ENCODE assay signal across 1 cellular context in the genomic region with DNA sequence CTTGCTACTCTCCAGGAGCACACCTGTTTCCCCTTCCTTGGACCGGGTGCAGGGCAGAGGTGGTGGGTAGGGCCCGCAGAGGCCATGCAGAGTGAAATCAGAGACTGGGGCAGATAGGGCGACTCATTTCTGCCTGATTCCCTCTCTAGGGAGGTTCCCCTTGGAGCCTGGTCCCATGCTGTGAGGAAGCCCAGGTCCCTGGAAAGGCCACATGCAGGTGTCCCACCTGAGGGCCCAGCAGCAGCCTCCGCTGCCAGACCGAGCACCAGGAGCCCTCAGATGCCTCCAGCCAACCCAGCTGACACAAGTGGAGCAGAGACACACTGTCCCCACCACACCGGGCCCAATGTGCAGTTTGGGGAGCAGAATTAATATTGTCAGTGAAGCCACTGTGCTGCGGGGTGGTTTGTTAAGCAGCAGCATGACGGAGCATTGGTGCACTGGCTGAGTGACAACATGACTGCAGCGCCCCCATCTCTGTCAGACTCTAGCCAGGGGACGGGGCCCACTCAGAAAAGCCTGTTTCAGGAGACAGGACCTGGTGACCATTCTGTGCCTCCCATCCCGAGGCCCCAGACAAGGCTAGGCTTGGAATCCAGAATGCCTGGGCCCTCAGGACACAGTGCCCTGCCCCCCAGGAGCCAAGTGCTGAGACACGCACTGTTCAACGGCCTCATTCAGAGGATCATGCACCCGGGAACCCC.
TF ChIP-seq lines count a peak whose summit lies in the region.

No MANE protein-coding gene starts in this region.

TF ChIP-seq in HepG2, 621 proteins besides CTCF, POLR2A, EP300 and RAD21 (continued from another document):
- TF ChIP-seq, protein P1, sequence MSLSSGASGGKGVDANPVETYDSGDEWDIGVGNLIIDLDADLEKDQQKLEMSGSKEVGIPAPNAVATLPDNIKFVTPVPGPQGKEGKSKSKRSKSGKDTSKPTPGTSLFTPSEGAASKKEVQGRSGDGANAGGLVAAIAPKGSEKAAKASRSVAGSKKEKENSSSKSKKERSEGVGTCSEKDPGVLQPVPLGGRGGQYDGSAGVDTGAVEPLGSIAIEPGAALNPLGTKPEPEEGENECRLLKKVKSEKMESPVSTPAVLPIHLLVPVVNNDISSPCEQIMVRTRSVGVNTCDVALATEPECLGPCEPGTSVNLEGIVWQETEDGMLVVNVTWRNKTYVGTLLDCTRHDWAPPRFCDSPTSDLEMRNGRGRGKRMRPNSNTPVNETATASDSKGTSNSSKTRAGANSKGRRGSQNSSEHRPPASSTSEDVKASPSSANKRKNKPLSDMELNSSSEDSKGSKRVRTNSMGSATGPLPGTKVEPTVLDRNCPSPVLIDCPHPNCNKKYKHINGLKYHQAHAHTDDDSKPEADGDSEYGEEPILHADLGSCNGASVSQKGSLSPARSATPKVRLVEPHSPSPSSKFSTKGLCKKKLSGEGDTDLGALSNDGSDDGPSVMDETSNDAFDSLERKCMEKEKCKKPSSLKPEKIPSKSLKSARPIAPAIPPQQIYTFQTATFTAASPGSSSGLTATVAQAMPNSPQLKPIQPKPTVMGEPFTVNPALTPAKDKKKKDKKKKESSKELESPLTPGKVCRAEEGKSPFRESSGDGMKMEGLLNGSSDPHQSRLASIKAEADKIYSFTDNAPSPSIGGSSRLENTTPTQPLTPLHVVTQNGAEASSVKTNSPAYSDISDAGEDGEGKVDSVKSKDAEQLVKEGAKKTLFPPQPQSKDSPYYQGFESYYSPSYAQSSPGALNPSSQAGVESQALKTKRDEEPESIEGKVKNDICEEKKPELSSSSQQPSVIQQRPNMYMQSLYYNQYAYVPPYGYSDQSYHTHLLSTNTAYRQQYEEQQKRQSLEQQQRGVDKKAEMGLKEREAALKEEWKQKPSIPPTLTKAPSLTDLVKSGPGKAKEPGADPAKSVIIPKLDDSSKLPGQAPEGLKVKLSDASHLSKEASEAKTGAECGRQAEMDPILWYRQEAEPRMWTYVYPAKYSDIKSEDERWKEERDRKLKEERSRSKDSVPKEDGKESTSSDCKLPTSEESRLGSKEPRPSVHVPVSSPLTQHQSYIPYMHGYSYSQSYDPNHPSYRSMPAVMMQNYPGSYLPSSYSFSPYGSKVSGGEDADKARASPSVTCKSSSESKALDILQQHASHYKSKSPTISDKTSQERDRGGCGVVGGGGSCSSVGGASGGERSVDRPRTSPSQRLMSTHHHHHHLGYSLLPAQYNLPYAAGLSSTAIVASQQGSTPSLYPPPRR (CRISPR knock-in tag; IDR thresholded peaks at IDR 0.05; ENCODE audit: borderline replicate concordance): no peak
- TF ChIP-seq ZSCAN25 (CRISPR knock-in tag; IDR thresholded peaks at IDR 0.05): no peak
- no peak for TF ChIP-seq ELF1 (CRISPR knock-in tag; IDR thresholded peaks at IDR 0.05)
- TF ChIP-seq, protein P2, sequence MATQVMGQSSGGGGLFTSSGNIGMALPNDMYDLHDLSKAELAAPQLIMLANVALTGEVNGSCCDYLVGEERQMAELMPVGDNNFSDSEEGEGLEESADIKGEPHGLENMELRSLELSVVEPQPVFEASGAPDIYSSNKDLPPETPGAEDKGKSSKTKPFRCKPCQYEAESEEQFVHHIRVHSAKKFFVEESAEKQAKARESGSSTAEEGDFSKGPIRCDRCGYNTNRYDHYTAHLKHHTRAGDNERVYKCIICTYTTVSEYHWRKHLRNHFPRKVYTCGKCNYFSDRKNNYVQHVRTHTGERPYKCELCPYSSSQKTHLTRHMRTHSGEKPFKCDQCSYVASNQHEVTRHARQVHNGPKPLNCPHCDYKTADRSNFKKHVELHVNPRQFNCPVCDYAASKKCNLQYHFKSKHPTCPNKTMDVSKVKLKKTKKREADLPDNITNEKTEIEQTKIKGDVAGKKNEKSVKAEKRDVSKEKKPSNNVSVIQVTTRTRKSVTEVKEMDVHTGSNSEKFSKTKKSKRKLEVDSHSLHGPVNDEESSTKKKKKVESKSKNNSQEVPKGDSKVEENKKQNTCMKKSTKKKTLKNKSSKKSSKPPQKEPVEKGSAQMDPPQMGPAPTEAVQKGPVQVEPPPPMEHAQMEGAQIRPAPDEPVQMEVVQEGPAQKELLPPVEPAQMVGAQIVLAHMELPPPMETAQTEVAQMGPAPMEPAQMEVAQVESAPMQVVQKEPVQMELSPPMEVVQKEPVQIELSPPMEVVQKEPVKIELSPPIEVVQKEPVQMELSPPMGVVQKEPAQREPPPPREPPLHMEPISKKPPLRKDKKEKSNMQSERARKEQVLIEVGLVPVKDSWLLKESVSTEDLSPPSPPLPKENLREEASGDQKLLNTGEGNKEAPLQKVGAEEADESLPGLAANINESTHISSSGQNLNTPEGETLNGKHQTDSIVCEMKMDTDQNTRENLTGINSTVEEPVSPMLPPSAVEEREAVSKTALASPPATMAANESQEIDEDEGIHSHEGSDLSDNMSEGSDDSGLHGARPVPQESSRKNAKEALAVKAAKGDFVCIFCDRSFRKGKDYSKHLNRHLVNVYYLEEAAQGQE (IDR thresholded peaks at IDR 0.05; ENCODE audit: borderline replicate concordance in 1 of 2, low read depth in 1 of 2, low read length in 2 of 2): no peak
- no peak for TF ChIP-seq MATR3 (CRISPR knock-in tag; IDR thresholded peaks at IDR 0.05)
- TF ChIP-seq SMYD3 (CRISPR knock-in tag; IDR thresholded peaks at IDR 0.05): no peak
- TF ChIP-seq ONECUT2 (CRISPR knock-in tag; IDR thresholded peaks at IDR 0.05): no peak
